Comparison of ENCODE assay signal across 21 cellular contexts in the genomic region with DNA sequence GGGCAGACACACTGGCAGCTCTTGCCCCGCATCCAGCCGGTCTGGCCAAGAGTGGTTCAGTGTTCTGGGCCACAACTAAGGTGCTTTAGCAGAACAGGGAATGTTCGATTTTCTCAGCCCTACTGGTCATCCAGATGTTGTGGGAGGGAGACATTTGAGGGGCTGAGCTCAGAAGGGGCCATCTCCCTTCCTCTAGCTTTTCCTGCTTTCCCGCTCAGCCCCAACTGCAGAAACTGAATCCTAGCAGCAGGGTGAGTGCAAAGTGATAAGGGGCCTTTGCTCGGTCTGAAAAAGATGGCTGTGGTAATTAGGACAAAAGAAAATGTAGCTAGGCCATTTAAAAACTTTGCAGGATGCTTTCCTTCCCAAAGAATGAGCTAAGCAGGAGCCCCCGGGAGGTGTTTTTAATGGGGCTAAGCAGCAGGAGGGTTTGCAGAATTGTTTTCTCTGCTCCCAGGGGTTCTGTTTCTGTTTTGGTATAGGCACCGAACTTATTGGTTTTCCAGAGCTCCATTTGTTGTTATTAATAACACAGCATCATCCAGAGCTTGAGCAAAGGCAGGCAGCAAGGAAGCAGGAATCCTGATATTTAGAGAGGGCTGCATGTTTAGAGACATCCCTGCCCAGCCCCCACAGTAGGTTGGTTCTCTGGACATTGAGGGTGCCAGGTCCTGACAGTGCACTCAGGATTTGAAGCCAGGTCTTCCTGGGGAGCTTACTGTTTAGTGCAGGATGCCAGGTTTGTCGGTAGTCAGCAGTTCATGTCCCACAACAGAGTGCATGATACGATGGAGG.
A peak's percentile ranks its signal among the peaks of the same experiment; 100 is the strongest.
DNase-seq lines count a peak whose midpoint lies in the region; ATAC-seq and TF ChIP-seq lines count a peak whose summit lies in the region.
"Had no signal": no experiment of that assay in that cellular context is flagged by ENCODE, and none has a peak within 500 bp of the region (broad histone marks: within the 10 kb centered on the region; RNA-seq: fewer than 3 reads in every experiment).

No MANE protein-coding gene starts in this region.

- H3K9me3 ChIP-seq in BLaER1 = peaks cover 9% of the 10 kb centered on the region
- no peaks in the 10 kb centered on the region; the same call in 1 of the 2 replicates for H3K9me3 ChIP-seq in HUES48 (ENCODE audit: control insufficient read depth, insufficient read depth, low read length)
- H3K9me3 ChIP-seq: BE2C, MG63 had no signal

- no peak for ATAC-seq in HG03520 (IDR thresholded peaks at IDR 0.05; ENCODE audit: unreplicated experiment)
- ATAC-seq: GM12878, HCT116 had no signal

- no peak for TF ChIP-seq CTCF in nephron (IDR thresholded peaks at IDR 0.05; ENCODE audit: unreplicated experiment in 3 of 3)

- H3K27me3 ChIP-seq in BLaER1 (no peaks in the 10 kb centered on the region), HUES48 (ENCODE audit: control insufficient read depth, insufficient read depth, low read length) (no peaks in the 10 kb centered on the region)
- H3K27me3 ChIP-seq: BE2C, MG63 had no signal

- peaks cover 10% of the 10 kb centered on the region for H3K27me3 Mint-ChIP-seq in nephron (ENCODE audit: low read depth)
- H3K27me3 Mint-ChIP-seq: CD4-positive, alpha-beta memory T cell had no signal

- peaks cover 32% of the 10 kb centered on the region for H3K4me1 ChIP-seq in BLaER1
- peaks cover 30% of the 10 kb centered on the region for H3K4me1 ChIP-seq in HUES48 (ENCODE audit: control insufficient read depth, insufficient read depth, low read length)
- H3K4me1 ChIP-seq: BE2C had no signal

- H3K36me3 Mint-ChIP-seq in nephron (ENCODE audit: low read depth) = peaks cover 3% of the 10 kb centered on the region
- H3K36me3 Mint-ChIP-seq: CD4-positive, alpha-beta memory T cell had no signal

- no peak overlapping the region for H3K4me3 Mint-ChIP-seq in nephron
- H3K4me3 Mint-ChIP-seq: CD4-positive, alpha-beta memory T cell had no signal

- H3K9ac ChIP-seq in BLaER1 (no peak overlapping the region), HUES48 (ENCODE audit: low read depth, low read length) (no peak overlapping the region; the same call in 1 of the 2 replicates)

- H3K27ac Mint-ChIP-seq in nephron = peak overlapping the region in 2 of 3 experiments; percentile 5 to 63

- H3K36me3 ChIP-seq in BLaER1 = no peaks in the 10 kb centered on the region
- no peaks in the 10 kb centered on the region for H3K36me3 ChIP-seq in HUES48 (ENCODE audit: control insufficient read depth, insufficient read depth, low read length)
- H3K36me3 ChIP-seq: BE2C, MG63 had no signal

- DNase-seq in brain pericyte (ENCODE audit: low read depth, low spot score) = peak; percentile 5
- no peak for DNase-seq in posterior cingulate gyrus
- no peak for DNase-seq in activated CD4-positive, CD25-positive, alpha-beta regulatory T cell (lab: John Stamatoyannopoulos, UW)
- DNase-seq in pons (ENCODE audit: low spot score) = no peak
- DNase-seq: BE2C; Calu3; CD4-positive, alpha-beta memory T cell; NCI-H1048; NCI-H1436 treated with DMSO at 0.1 percent for 48 hours; NCI-H2029; NCI-H2171; NCI-H446 treated with DMSO at 0.1 percent for 48 hours; SHP77 had no signal

- intact Hi-C loops in posterior cingulate gyrus (cut with DNase I) = no loop called here

- peaks cover 64% of the 10 kb centered on the region for H3K4me1 Mint-ChIP-seq in nephron
- H3K4me1 Mint-ChIP-seq: CD4-positive, alpha-beta memory T cell had no signal

- H3K27ac ChIP-seq in BLaER1 = no peak overlapping the region
- H3K27ac ChIP-seq in HUES48 (ENCODE audit: low read depth, low read length) = peak overlapping the region; percentile 81
- H3K27ac ChIP-seq: SK-N-MC had no signal

- H3K4me2 ChIP-seq in BLaER1 = peak overlapping the region; percentile 73

- no peaks in the 10 kb centered on the region for H4K20me1 ChIP-seq in BLaER1

- H3K4me3 ChIP-seq in BLaER1 (no peak overlapping the region), HUES48 (ENCODE audit: low read depth, low read length) (no peak overlapping the region; the same call in 1 of the 2 replicates)
- H3K4me3 ChIP-seq: GM12878, MG63, SK-N-MC had no signal

- peaks cover 3% of the 10 kb centered on the region for H3K9me3 Mint-ChIP-seq in nephron
